ENCODE assay signal across 18 cellular contexts in genomic region chr3:169298247-169298992, GRCh38.
"Had no signal": no experiment of that assay in that cellular context is flagged by ENCODE, and none has a peak within 500 bp of the region (broad histone marks: within the 10 kb centered on the region; RNA-seq: fewer than 3 reads in every experiment).

No MANE protein-coding gene starts in this region.

- DNase-seq: activated effector memory CD4-positive, alpha-beta T cell treated with anti-CD3 and anti-CD28 coated beads, Interleukin-2, amount 50 U/mL, for 16 hours; activated naive CD4-positive, alpha-beta T cell treated with anti-CD3 and anti-CD28 coated beads, Interleukin-2, amount 50 U/mL, for 16 hours; activated T-cell treated with anti-CD3 and anti-CD28 coated beads, Interleukin-2, amount 50 U/mL, for 72 hours; aorta; brain microvascular endothelial cell; central memory CD4-positive, alpha-beta T cell; immature natural killer cell; midbrain; ovary; right lobe of liver; stimulated activated CD4-positive, alpha-beta T cell treated with anti-CD3 and anti-CD28 coated beads, Interleukin-4, amount 100 ng/mL, for 1 hour; T1000; testis had no signal

- H3K36me3 ChIP-seq: brain microvascular endothelial cell, gastroesophageal sphincter, ovary, right lobe of liver, upper lobe of left lung had no signal

- H3K9me3 ChIP-seq: gastroesophageal sphincter, ovary, right lobe of liver, testis, upper lobe of left lung had no signal

- H3K9me3 Mint-ChIP-seq: activated T-cell treated with anti-CD3 and anti-CD28 coated beads, Interleukin-2, amount 50 U/mL, for 72 hours had no signal

- H3K4me3 Mint-ChIP-seq: activated T-cell treated with anti-CD3 and anti-CD28 coated beads, Interleukin-2, amount 50 U/mL, for 72 hours; immature natural killer cell had no signal

- H3K27me3 ChIP-seq: brain microvascular endothelial cell, gastroesophageal sphincter, ovary, right lobe of liver, upper lobe of left lung had no signal

- H3K27ac Mint-ChIP-seq: activated T-cell treated with anti-CD3 and anti-CD28 coated beads, Interleukin-2, amount 50 U/mL, for 72 hours; immature natural killer cell had no signal

- H3K4me1 ChIP-seq: gastroesophageal sphincter, right lobe of liver, testis had no signal

- H3K4me3 ChIP-seq: coronary artery, gastroesophageal sphincter, ovary, right lobe of liver, smooth muscle cell, testis, upper lobe of left lung had no signal

- H3K27ac ChIP-seq: brain microvascular endothelial cell, coronary artery, gastroesophageal sphincter, ovary, right lobe of liver, testis had no signal

- H3K36me3 Mint-ChIP-seq: immature natural killer cell had no signal

- H3K4me1 Mint-ChIP-seq: immature natural killer cell had no signal

- ATAC-seq: activated CD4-positive, CD25-positive, alpha-beta regulatory T cell treated with anti-CD3 and anti-CD28 coated beads, Interleukin-2, amount 50 U/mL, for 24 hours; activated T-cell treated with anti-CD3 and anti-CD28 coated beads, Interleukin-2, amount 50 U/mL, for 72 hours; gastroesophageal sphincter; right lobe of liver had no signal
